In the genomic region with DNA sequence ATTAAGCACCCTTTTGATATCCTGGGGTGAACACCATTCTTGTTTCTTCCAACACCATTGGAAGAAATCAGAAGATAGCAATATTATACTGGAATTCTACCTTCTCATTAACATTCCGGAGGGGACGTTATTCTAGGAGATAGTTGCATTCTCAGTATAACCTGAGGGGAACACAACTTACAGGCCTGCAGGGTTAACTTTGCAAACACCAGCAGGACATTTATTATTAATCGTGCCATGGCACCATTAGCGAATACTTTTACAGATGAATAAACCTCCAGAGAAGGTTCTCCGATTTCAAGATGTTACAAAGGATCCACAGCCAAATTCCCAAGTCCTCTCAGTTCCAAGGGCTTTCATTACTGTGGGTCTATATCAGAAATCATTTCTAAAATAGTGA, we compare ENCODE assay signal across 6 cellular contexts.
"Had no signal": no experiment of that assay in that cellular context is flagged by ENCODE, and none has a peak within 500 bp of the region (broad histone marks: within the 10 kb centered on the region; RNA-seq: fewer than 3 reads in every experiment).

No MANE protein-coding gene starts in this region.

- H3K4me3 Mint-ChIP-seq: IgD-negative memory B cell had no signal

- H3K36me3 Mint-ChIP-seq: IgD-negative memory B cell had no signal

- ATAC-seq: HepG2, K562 had no signal

- H3K27ac Mint-ChIP-seq: IgD-negative memory B cell had no signal

- DNase-seq: IMR-90, KBM-7, KG1 had no signal

- H3K9me3 Mint-ChIP-seq: IgD-negative memory B cell had no signal
